1 cellular context compared by ENCODE assay signal in genomic region chr1:31058012-31058411, GRCh38.
TF ChIP-seq lines count a peak whose summit lies in the region.

No MANE protein-coding gene starts in this region.

TF ChIP-seq in HepG2, 621 proteins besides CTCF, POLR2A, EP300 and RAD21 (continued from another document):
- TF ChIP-seq REST (IDR thresholded peaks at IDR 0.05; ENCODE audit: borderline replicate concordance in 1 of 2, low read depth in 1 of 2, low read length in 2 of 2) (no peak), ZNF138 (CRISPR knock-in tag; IDR thresholded peaks at IDR 0.05; ENCODE audit: low read depth) (no peak), PLSCR1 (CRISPR knock-in tag; IDR thresholded peaks at IDR 0.05; ENCODE audit: borderline replicate concordance) (no peak), WIZ (CRISPR knock-in tag; IDR thresholded peaks at IDR 0.05) (no peak), CENPT (CRISPR knock-in tag; IDR thresholded peaks at IDR 0.05; ENCODE audit: low read depth) (no peak), HDAC1 (CRISPR knock-in tag; IDR thresholded peaks at IDR 0.05) (no peak), ZBTB49 (CRISPR knock-in tag; IDR thresholded peaks at IDR 0.05; ENCODE audit: borderline replicate concordance) (no peak), HMGXB4 (CRISPR knock-in tag; IDR thresholded peaks at IDR 0.05; ENCODE audit: borderline replicate concordance in 1 of 2, low read depth in 1 of 2) (no peak), IKZF5 (CRISPR knock-in tag; IDR thresholded peaks at IDR 0.05) (no peak), LRRFIP1 (CRISPR knock-in tag; conservative IDR thresholded peaks at IDR 0.05) (no peak), ZSCAN21 (CRISPR knock-in tag; IDR thresholded peaks at IDR 0.05; ENCODE audit: borderline replicate concordance) (no peak), EHMT2 (IDR thresholded peaks at IDR 0.05; ENCODE audit: borderline replicate concordance, low read depth, low read length) (no peak), ZNF546 (CRISPR knock-in tag; conservative IDR thresholded peaks at IDR 0.05) (no peak), GMEB2 (CRISPR knock-in tag; IDR thresholded peaks at IDR 0.05; ENCODE audit: low read depth) (no peak)
